In the genomic region with DNA sequence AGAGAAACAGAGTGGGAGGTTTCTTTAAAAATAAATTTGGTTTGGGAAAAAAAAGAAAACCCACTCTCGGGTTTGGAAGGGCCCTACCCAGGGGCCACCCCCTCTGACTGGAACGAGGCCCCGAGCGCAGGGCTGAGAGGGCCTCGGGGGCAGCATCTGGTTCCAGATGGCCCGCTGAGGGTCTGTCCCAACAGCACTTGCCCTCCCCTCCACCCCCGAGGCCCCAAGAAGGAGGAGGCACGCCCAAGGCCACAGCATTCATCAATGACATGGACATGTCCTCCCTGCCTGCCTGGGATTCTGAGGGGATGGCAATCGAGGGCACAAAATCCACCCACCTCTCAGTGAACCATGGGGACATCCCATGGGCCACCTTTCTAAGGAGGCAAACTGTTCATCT, we compare ENCODE assay signal across 16 cellular contexts. TPM values are rescaled to one million over a fixed set of nuclear protein-coding genes. Genes with fewer than 3 reads are reported as not detected.
DNase-seq lines count a peak whose midpoint lies in the region; ATAC-seq, FAIRE-seq and TF ChIP-seq lines count a peak whose summit lies in the region.
"Had no signal": no experiment of that assay in that cellular context is flagged by ENCODE, and none has a peak within 500 bp of the region (broad histone marks: within the 10 kb centered on the region; RNA-seq: fewer than 3 reads in every experiment).

No MANE protein-coding gene starts in this region.

- no peak for TF ChIP-seq POLR2A in heart left ventricle (IDR thresholded peaks at IDR 0.05)

- no peaks in the 10 kb centered on the region for H4K20me1 ChIP-seq in BLaER1 treated with 17β-estradiol and CSF1 and Interleukin-3, amounts not matched to agents 10 nM and 100 nM
- H4K20me1 ChIP-seq in OCI-LY7 (ENCODE audit: insufficient read depth, low read length), result no peaks in the 10 kb centered on the region
- H4K20me1 ChIP-seq in osteoblast (ENCODE audit: insufficient read depth, low read length), result no peaks in the 10 kb centered on the region

- DNase-seq in OCI-LY7 (ENCODE audit: low spot score) (no peak), heart left ventricle (peak in 3 of 5 donors; percentile 7 to 46 (median 32)), osteoblast (ENCODE audit: insufficient read length, low spot score, missing footprints) (no peak), RCC 7860 (ENCODE audit: low spot score) (no peak), NCI-H526 (lab: John Stamatoyannopoulos, UW) (no peak), NCI-H2196 (lab: John Stamatoyannopoulos, UW; ENCODE audit: unreplicated experiment) (no peak)
- DNase-seq in activated CD4-positive, CD25-positive, alpha-beta regulatory T cell treated with anti-CD3 and anti-CD28 coated beads, Interleukin-2, amount 50 U/mL, for 72 hours, result no peak
- DNase-seq: activated CD4-positive, alpha-beta T cell treated with anti-CD3 and anti-CD28 coated beads, Interleukin-2, amount 50 U/mL, for 1 hour; effector memory CD4-positive, alpha-beta T cell; midbrain; NCI-H2029 treated with DMSO at 0.1 percent for 48 hours; OCI-M1 had no signal

- peaks cover 7% of the 10 kb centered on the region; the same call in 1 of the 2 replicates for H3K79me2 ChIP-seq in OCI-LY7 (ENCODE audit: insufficient read depth, low read depth, low read length)
- no peaks in the 10 kb centered on the region for H3K79me2 ChIP-seq in osteoblast (ENCODE audit: insufficient read depth, low read length)

- no peak overlapping the region for H2AFZ ChIP-seq in OCI-LY7 (ENCODE audit: low read length)
- H2AFZ ChIP-seq in osteoblast (ENCODE audit: low read length), result no peak overlapping the region

- H3K4me1 ChIP-seq in BLaER1 treated with 17β-estradiol and CSF1 and Interleukin-3, amounts not matched to agents 10 nM and 100 nM, result peaks cover 85 to 100% (median 100%) of the 10 kb centered on the region in 10 experiments
- H3K4me1 ChIP-seq in OCI-LY7 (ENCODE audit: insufficient read depth, low read length, poor library complexity, severe bottlenecking) (peaks cover 88% of the 10 kb centered on the region), heart left ventricle (peaks cover 0 to 35% (median 20%) of the 10 kb centered on the region in 12 donors), osteoblast (ENCODE audit: insufficient read depth, low read length) (peaks cover 27% of the 10 kb centered on the region)

- peak overlapping the region in 7 of 10 experiments; percentile 11 to 49 (median 46); a peak in 7 of 20 replicates for H3K4me3 ChIP-seq in BLaER1 treated with 17β-estradiol and CSF1 and Interleukin-3, amounts not matched to agents 10 nM and 100 nM
- H3K4me3 ChIP-seq in OCI-LY7 (ENCODE audit: low read depth, low read length, poor library complexity, severe bottlenecking) (no peak overlapping the region), heart left ventricle (no peak overlapping the region), osteoblast (ENCODE audit: insufficient read depth, low read length) (peak overlapping the region; percentile 33)
- H3K4me3 ChIP-seq: skin epidermis, suprapubic skin had no signal

- no peaks in the 10 kb centered on the region for H3K9me3 ChIP-seq in BLaER1 treated with 17β-estradiol and CSF1 and Interleukin-3, amounts not matched to agents 10 nM and 100 nM (replicated peaks in 1 of 11)
- H3K9me3 ChIP-seq in OCI-LY7 (ENCODE audit: low read length) (no peaks in the 10 kb centered on the region), heart left ventricle (no peaks in the 10 kb centered on the region), osteoblast (ENCODE audit: low read depth, low read length) (no peaks in the 10 kb centered on the region)
- H3K9me3 ChIP-seq: suprapubic skin had no signal

- H3K4me2 ChIP-seq in BLaER1 treated with 17β-estradiol and CSF1 and Interleukin-3, amounts not matched to agents 10 nM and 100 nM, result peak overlapping the region; percentile 81 to 100 (median 97)
- H3K4me2 ChIP-seq in OCI-LY7 (ENCODE audit: low read length) (no peak overlapping the region), osteoblast (ENCODE audit: insufficient read depth, low read length) (peak overlapping the region; percentile 71)

- intact Hi-C loops in OCI-LY7 (cut with micrococcal nuclease; ENCODE audit: unreplicated experiment), result no loop called here
- intact Hi-C loops in heart left ventricle (cut with DNase I), result no loop called here

- no peak for FAIRE-seq in RCC 7860 (lab: Jason Lieb, UNC)
- FAIRE-seq: islet of Langerhans had no signal

- peak overlapping the region in 9 of 11 experiments; percentile 51 to 79 (median 67); a peak in 18 of 22 replicates for H3K9ac ChIP-seq in BLaER1 treated with 17β-estradiol and CSF1 and Interleukin-3, amounts not matched to agents 10 nM and 100 nM

- no peaks in the 10 kb centered on the region for H3K36me3 ChIP-seq in BLaER1 treated with 17β-estradiol and CSF1 and Interleukin-3, amounts not matched to agents 10 nM and 100 nM
- H3K36me3 ChIP-seq in OCI-LY7 (ENCODE audit: insufficient read depth, low read length), result peaks cover 5% of the 10 kb centered on the region; the same call in 1 of the 2 replicates
- H3K36me3 ChIP-seq in heart left ventricle, result no peaks in the 10 kb centered on the region
- no peaks in the 10 kb centered on the region for H3K36me3 ChIP-seq in osteoblast (ENCODE audit: insufficient read depth, low read length)
- H3K36me3 ChIP-seq: suprapubic skin had no signal

- POLR2A ChIA-PET in OCI-LY7 (lab: Charles Lee), result interaction anchor here (0.5 to 0.6 kb wide), 2 partner anchors 125 to 457 kb away, joined by 3 to 4 read pairs; no protein-coding TSS in a partner anchor

- CTCF ChIA-PET in OCI-LY7 (lab: Charles Lee; ENCODE audit: unreplicated experiment), result no interaction called here

- BruUV-seq in OCI-LY7 (replicated peaks; lab: Mats Ljungman, UMichigan), result TSS peak; percentile 45

- WGBS in heart left ventricle, 4 donors, result 53 to 73% (median 70%) methylated on average over 9 of the region's 9 CpGs

- TF ChIP-seq CTCF in OCI-LY7 (conservative IDR thresholded peaks at IDR 0.05; ENCODE audit: low read length) (no peak), heart left ventricle (IDR thresholded peaks at IDR 0.05) (no peak), osteoblast (IDR thresholded peaks at IDR 0.05; ENCODE audit: extremely low read depth, low read depth, low read length) (no peak)

- H3K9me2 ChIP-seq in OCI-LY7 (ENCODE audit: insufficient read depth, low read length), result no peaks in the 10 kb centered on the region

- ATAC-seq in heart left ventricle, result peak in 2 of 4 donors; percentile 3 to 17

- H3K27me3 ChIP-seq in BLaER1 treated with 17β-estradiol and CSF1 and Interleukin-3, amounts not matched to agents 10 nM and 100 nM, result peaks cover 0 to 56% (median 0%) of the 10 kb centered on the region in 11 experiments; a peak in 7 of 22 replicates
- H3K27me3 ChIP-seq in heart left ventricle (peaks cover 0 to 31% (median 17%) of the 10 kb centered on the region in 9 donors), osteoblast (ENCODE audit: insufficient read depth, low read length) (no peaks in the 10 kb centered on the region)

- peak overlapping the region in 9 of 11 experiments; percentile 47 to 87 (median 74); a peak in 17 of 22 replicates for H3K27ac ChIP-seq in BLaER1 treated with 17β-estradiol and CSF1 and Interleukin-3, amounts not matched to agents 10 nM and 100 nM
- H3K27ac ChIP-seq in OCI-LY7 (ENCODE audit: low read depth, low read length, poor library complexity, severe bottlenecking) (peak overlapping the region; percentile 31), heart left ventricle (peak overlapping the region in 10 of 12 donors; percentile 5 to 69 (median 56)), osteoblast (ENCODE audit: low read depth, low read length) (peak overlapping the region; percentile 62)
- H3K27ac ChIP-seq: suprapubic skin had no signal

RNA-seq across cellular contexts. Expression of gene SARDH, which starts 31.5 kb away (rescaled TPM):
- total RNA-seq in OCI-LY7 (2014; rRNA removed; shearing (Covaris generic)), result 52.3 and 60.8 TPM in 2 replicates
- total RNA-seq in OCI-LY7 (2022) (39.4 and 42.8 TPM in 2 replicates), heart left ventricle (1 to 10 TPM in 2 of 9 donors, under 1 TPM in 7; 0.23 to 1.7 (median 0.70) TPM), osteoblast (5.4 and 10.9 TPM in 2 replicates)
- under 1 TPM; 0.19 to 0.29 TPM for polyA plus RNA-seq in heart left ventricle

Comparison
In these comparisons a context has a peak if more than half of its experiments do, and no peak if none do; other contexts are left out.
1. H3K4me3 ChIP-seq: peak in BLaER1 treated with 17β-estradiol and CSF1 and Interleukin-3, amounts not matched to agents 10 nM and 100 nM (7 of 10) and osteoblast (single experiment); none in OCI-LY7 (single experiment) and heart left ventricle (0 of 12).
2. DNase-seq: peak in heart left ventricle (3 of 5); none in OCI-LY7 (single experiment), osteoblast (single experiment), activated CD4-positive, CD25-positive, alpha-beta regulatory T cell treated with anti-CD3 and anti-CD28 coated beads, Interleukin-2, amount 50 U/mL, for 72 hours (single experiment), RCC 7860 (single experiment), NCI-H526 (0 of 2) and NCI-H2196 (single experiment).
3. Peak in every context shown above with its lines, with median percentiles within 50 percentile points of each other: H3K27ac ChIP-seq.